Comparison of ENCODE assay signal across 8 cellular contexts in genomic region chr16:685967-686366, GRCh38. TPM values are rescaled to one million over a fixed set of nuclear protein-coding genes. Genes with fewer than 3 reads are reported as not detected.
DNase-seq lines count a peak whose midpoint lies in the region; ATAC-seq and TF ChIP-seq lines count a peak whose summit lies in the region.
"Had no signal": no experiment of that assay in that cellular context is flagged by ENCODE, and none has a peak within 500 bp of the region (broad histone marks: within the 10 kb centered on the region; RNA-seq: fewer than 3 reads in every experiment).

No MANE protein-coding gene starts in this region.

- peak; percentile 64 for DNase-seq in Daoy (ENCODE audit: low read depth)
- peak; percentile 36 for DNase-seq in LHCN-M2 (ENCODE audit: low read depth)
- no peak for DNase-seq in astrocyte of the cerebellum (ENCODE audit: low read depth)
- peak; percentile 65 for DNase-seq in nephron progenitor cell
- DNase-seq in NCI-H1436 treated with DMSO at 0.1 percent for 48 hours (lab: John Stamatoyannopoulos, UW): no peak

- peak; percentile 47 for TF ChIP-seq CTCF in astrocyte of the cerebellum (IDR thresholded peaks at IDR 0.05; ENCODE audit: low read depth, low read length, missing control alignments)
- TF ChIP-seq CTCF in nephron progenitor cell (IDR thresholded peaks at IDR 0.05): peak; percentile 45

- H3K27me3 Mint-ChIP-seq in nephron progenitor cell (ENCODE audit: low read depth, poor library complexity): peaks cover 4% of the 10 kb centered on the region

- H3K9me3 Mint-ChIP-seq in nephron progenitor cell: no peaks in the 10 kb centered on the region

- H3K27ac Mint-ChIP-seq in nephron progenitor cell: peak overlapping the region; percentile 48

- H3K4me1 Mint-ChIP-seq in nephron progenitor cell: peaks cover 52% of the 10 kb centered on the region

- ATAC-seq in HG03460 (IDR thresholded peaks at IDR 0.05; ENCODE audit: unreplicated experiment) (no peak), HG03159 (IDR thresholded peaks at IDR 0.05; ENCODE audit: unreplicated experiment) (no peak)
- ATAC-seq: left lung had no signal

- peaks cover 17% of the 10 kb centered on the region for H3K36me3 Mint-ChIP-seq in nephron progenitor cell (ENCODE audit: low read depth)

- H3K4me3 Mint-ChIP-seq in nephron progenitor cell: peak overlapping the region; percentile 40

- in situ Hi-C loops in astrocyte of the cerebellum (cut with HindIII; ENCODE audit: low sequenced_read_pairs): no loop called here

- H3K4me3 ChIP-seq in astrocyte of the cerebellum (ENCODE audit: low read depth, low read length): no peak overlapping the region
- H3K4me3 ChIP-seq: left lung had no signal

RNA-seq across cellular contexts. Expression of gene JMJD8, which starts 1.8 kb away (rescaled TPM):
- total RNA-seq in Daoy (2014; rRNA removed; shearing (Covaris generic)): 31.4 and 37.1 TPM in 2 replicates
- 68.1 and 71.2 TPM in 2 replicates for total RNA-seq in LHCN-M2 (2014; rRNA removed)
- polyA plus RNA-seq in LHCN-M2 (2012): 45.7 TPM

RNA-seq across cellular contexts. Expression of gene WDR24, which starts 4.2 kb away (rescaled TPM):
- 1.9 and 2.2 TPM in 2 replicates for total RNA-seq in Daoy (2014; rRNA removed; shearing (Covaris generic))
- total RNA-seq in LHCN-M2 (2014; rRNA removed): 7.1 and 9.1 TPM in 2 replicates
- 8.3 TPM for polyA plus RNA-seq in LHCN-M2 (2012)

RNA-seq across cellular contexts. Expression of gene STUB1, which starts 5.8 kb away (rescaled TPM):
- 115 and 118 TPM in 2 replicates for total RNA-seq in Daoy (2014; rRNA removed; shearing (Covaris generic))
- total RNA-seq in LHCN-M2 (2014; rRNA removed): 287 and 383 TPM in 2 replicates
- polyA plus RNA-seq in LHCN-M2 (2012): 206 TPM

RNA-seq across cellular contexts. Expression of gene RHBDL1, which starts 10.5 kb away (rescaled TPM):
- total RNA-seq in Daoy (2014; rRNA removed; shearing (Covaris generic)): 0.11 and 1.5 TPM in 2 replicates
- 0.58 and 0.80 TPM in 2 replicates for total RNA-seq in LHCN-M2 (2014; rRNA removed)
- 0.34 TPM for polyA plus RNA-seq in LHCN-M2 (2012)

RNA-seq across cellular contexts. Expression of gene RHOT2, which starts 18.0 kb away (rescaled TPM):
- total RNA-seq in Daoy (2014; rRNA removed; shearing (Covaris generic)): 38.7 and 42.9 TPM in 2 replicates
- 79.4 and 87.4 TPM in 2 replicates for total RNA-seq in LHCN-M2 (2014; rRNA removed)
- polyA plus RNA-seq in LHCN-M2 (2012): 62.1 TPM

Comparison
In these comparisons a context has a peak if more than half of its experiments do, and no peak if none do; other contexts are left out.
1. DNase-seq: peak in Daoy (single experiment), LHCN-M2 (single experiment) and nephron progenitor cell (single experiment); none in astrocyte of the cerebellum (single experiment) and NCI-H1436 treated with DMSO at 0.1 percent for 48 hours (single experiment).